Comparison of ENCODE assay signal across 14 cellular contexts in the genomic region with DNA sequence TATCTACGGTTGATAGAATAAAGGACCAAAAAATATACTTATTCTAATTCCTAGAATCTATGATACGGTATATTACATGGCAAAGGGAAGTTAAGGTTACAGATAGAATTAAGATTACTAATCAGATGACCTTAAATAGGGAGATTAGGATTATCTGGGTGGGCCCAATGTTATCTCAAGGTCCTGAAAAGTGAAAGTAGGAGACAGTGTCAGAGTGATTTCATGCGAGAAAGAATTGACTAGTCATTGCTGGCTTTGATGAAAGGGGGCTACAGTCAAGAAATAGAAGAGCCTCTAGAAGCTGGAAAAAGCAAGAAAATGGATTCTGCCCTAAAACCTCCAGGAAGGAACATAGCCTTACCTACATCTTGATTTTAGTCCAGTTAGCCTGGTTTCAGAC.
A peak's percentile ranks its signal among the peaks of the same experiment; 100 is the strongest.
DNase-seq lines count a peak whose midpoint lies in the region; ATAC-seq and TF ChIP-seq lines count a peak whose summit lies in the region.
"Had no signal": no experiment of that assay in that cellular context is flagged by ENCODE, and none has a peak within 500 bp of the region (broad histone marks: within the 10 kb centered on the region; RNA-seq: fewer than 3 reads in every experiment).

No MANE protein-coding gene starts in this region.

- TF ChIP-seq POLR2A in tibial nerve (IDR thresholded peaks at IDR 0.05) = no peak

- H3K27ac Mint-ChIP-seq in stimulated activated effector memory CD8-positive, alpha-beta T cell treated with anti-CD3 and anti-CD28 coated beads, Interleukin-12 subunit alpha, Interleukin-12 subunit beta, amount 100 ng/mL, for 72 hours = peak overlapping the region; percentile 14
- H3K27ac Mint-ChIP-seq: activated naive CD4-positive, alpha-beta T cell treated with anti-CD3 and anti-CD28 coated beads, Interleukin-2, amount 50 U/mL, for 24 hours; nephron progenitor cell had no signal

- peaks cover 0 to 3% of the 10 kb centered on the region in 2 donors for H3K27me3 ChIP-seq in tibial nerve
- no peaks in the 10 kb centered on the region for H3K27me3 ChIP-seq in left ventricle myocardium inferior (ENCODE audit: low read depth)

- H3K4me1 ChIP-seq in tibial nerve = no peaks in the 10 kb centered on the region
- no peaks in the 10 kb centered on the region for H3K4me1 ChIP-seq in left ventricle myocardium inferior

- H3K36me3 ChIP-seq in tibial nerve (no peaks in the 10 kb centered on the region), left ventricle myocardium inferior (no peaks in the 10 kb centered on the region)

- intact Hi-C loops in left ventricle myocardium inferior (cut with micrococcal nuclease) = no loop called here

- no peaks in the 10 kb centered on the region for H3K36me3 Mint-ChIP-seq in stimulated activated effector memory CD8-positive, alpha-beta T cell treated with anti-CD3 and anti-CD28 coated beads, Interleukin-12 subunit alpha, Interleukin-12 subunit beta, amount 100 ng/mL, for 72 hours
- H3K36me3 Mint-ChIP-seq: activated naive CD4-positive, alpha-beta T cell treated with anti-CD3 and anti-CD28 coated beads, Interleukin-2, amount 50 U/mL, for 24 hours had no signal

- H3K27ac ChIP-seq in tibial nerve (no peak overlapping the region), left ventricle myocardium inferior (replicated peaks) (no peak overlapping the region)
- H3K27ac ChIP-seq: C4-2B, VCaP had no signal

- no peak for TF ChIP-seq CTCF in tibial nerve (IDR thresholded peaks at IDR 0.05)
- no peak for TF ChIP-seq CTCF in left ventricle myocardium inferior (IDR thresholded peaks at IDR 0.05; ENCODE audit: borderline replicate concordance)

- H3K4me3 ChIP-seq in tibial nerve = no peak overlapping the region
- H3K4me3 ChIP-seq in left ventricle myocardium inferior = no peak overlapping the region

- ATAC-seq in GM18909 (IDR thresholded peaks at IDR 0.05; ENCODE audit: poor library complexity, unreplicated experiment) = peak; percentile 23
- peak; percentile 34 for ATAC-seq in HG02759 (IDR thresholded peaks at IDR 0.05; ENCODE audit: unreplicated experiment)
- peak; percentile 30 for ATAC-seq in HG03571 (IDR thresholded peaks at IDR 0.05; ENCODE audit: unreplicated experiment)
- no peak for ATAC-seq in stimulated activated effector memory CD8-positive, alpha-beta T cell treated with anti-CD3 and anti-CD28 coated beads, Interleukin-12 subunit alpha, Interleukin-12 subunit beta, amount 100 ng/mL, for 72 hours
- no peak for ATAC-seq in HG02588 (IDR thresholded peaks at IDR 0.05; ENCODE audit: unreplicated experiment)
- ATAC-seq in HG03097 (IDR thresholded peaks at IDR 0.05; ENCODE audit: low FRiP score, unreplicated experiment) = no peak
- ATAC-seq: effector memory CD8-positive, alpha-beta T cell had no signal

- H3K4me1 Mint-ChIP-seq in stimulated activated effector memory CD8-positive, alpha-beta T cell treated with anti-CD3 and anti-CD28 coated beads, Interleukin-12 subunit alpha, Interleukin-12 subunit beta, amount 100 ng/mL, for 72 hours = no peaks in the 10 kb centered on the region
- H3K4me1 Mint-ChIP-seq: nephron progenitor cell had no signal

- H3K4me3 Mint-ChIP-seq in stimulated activated effector memory CD8-positive, alpha-beta T cell treated with anti-CD3 and anti-CD28 coated beads, Interleukin-12 subunit alpha, Interleukin-12 subunit beta, amount 100 ng/mL, for 72 hours = no peak overlapping the region
- H3K4me3 Mint-ChIP-seq: nephron progenitor cell had no signal

- WGBS in tibial nerve, 2 donors = 79 to 88% methylated on average over 3 of the region's 3 CpGs

- no peaks in the 10 kb centered on the region for H3K9me3 Mint-ChIP-seq in stimulated activated effector memory CD8-positive, alpha-beta T cell treated with anti-CD3 and anti-CD28 coated beads, Interleukin-12 subunit alpha, Interleukin-12 subunit beta, amount 100 ng/mL, for 72 hours
- H3K9me3 Mint-ChIP-seq: activated naive CD4-positive, alpha-beta T cell treated with anti-CD3 and anti-CD28 coated beads, Interleukin-2, amount 50 U/mL, for 24 hours; effector memory CD8-positive, alpha-beta T cell had no signal

- no peaks in the 10 kb centered on the region for H3K9me3 ChIP-seq in tibial nerve
- no peaks in the 10 kb centered on the region for H3K9me3 ChIP-seq in left ventricle myocardium inferior (replicated peaks)

- no peak for DNase-seq in stimulated activated effector memory CD8-positive, alpha-beta T cell treated with anti-CD3 and anti-CD28 coated beads, Interleukin-12 subunit alpha, Interleukin-12 subunit beta, amount 100 ng/mL, for 72 hours (ENCODE audit: low spot score in 2 of 2)
- DNase-seq in tibial nerve (ENCODE audit: low spot score in 2 of 2) (no peak), left ventricle myocardium inferior (no peak)
- DNase-seq: effector memory CD8-positive, alpha-beta T cell; NCI-H2171 treated with DMSO at 0.1 percent for 48 hours; nephron progenitor cell had no signal

- no peak for TF ChIP-seq EP300 in tibial nerve (IDR thresholded peaks at IDR 0.05)

Comparison
In these comparisons a context has a peak if more than half of its experiments do, and no peak if none do; other contexts are left out.
1. ATAC-seq: peak in GM18909 (single experiment), HG02759 (single experiment) and HG03571 (single experiment); none in stimulated activated effector memory CD8-positive, alpha-beta T cell treated with anti-CD3 and anti-CD28 coated beads, Interleukin-12 subunit alpha, Interleukin-12 subunit beta, amount 100 ng/mL, for 72 hours (single experiment), HG02588 (single experiment) and HG03097 (single experiment).